In genomic region chr11:34599406-34599901, GRCh38 we compare ENCODE assay signal across 9 cellular contexts. TPM values are rescaled to one million over a fixed set of nuclear protein-coding genes. Genes with fewer than 3 reads are reported as not detected.
DNase-seq lines count a peak whose midpoint lies in the region; ATAC-seq and TF ChIP-seq lines count a peak whose summit lies in the region.
"Had no signal": no experiment of that assay in that cellular context is flagged by ENCODE, and none has a peak within 500 bp of the region (broad histone marks: within the 10 kb centered on the region; RNA-seq: fewer than 3 reads in every experiment).

No MANE protein-coding gene starts in this region.

- no peaks in the 10 kb centered on the region for H3K27me3 ChIP-seq in esophagus squamous epithelium
- H3K27me3 ChIP-seq in skeletal muscle satellite cell (ENCODE audit: control insufficient read depth, insufficient read depth, low read length), result no peaks in the 10 kb centered on the region

- DNase-seq in H4 (ENCODE audit: low spot score) (peak; percentile 45), RPMI7951 (ENCODE audit: low read depth) (peak; percentile 92), esophagus squamous epithelium (lab: John Stamatoyannopoulos, UW) (no peak), nucleus accumbens (lab: John Stamatoyannopoulos, UW) (no peak), omental fat pad (ENCODE audit: low spot score) (no peak), NCI-H2171 treated with DMSO at 0.1 percent for 48 hours (lab: John Stamatoyannopoulos, UW) (no peak), NK-92 (lab: John Stamatoyannopoulos, UW; ENCODE audit: unreplicated experiment) (no peak)

- intact Hi-C loops in esophagus squamous epithelium (cut with DNase I), result no loop called here

- peak overlapping the region; percentile 63 for H3K4me2 ChIP-seq in skeletal muscle satellite cell (ENCODE audit: low read length)

- H3K4me1 ChIP-seq in esophagus squamous epithelium, result peaks cover 17 to 70% (median 36%) of the 10 kb centered on the region in 3 donors
- H3K4me1 ChIP-seq in skeletal muscle satellite cell (ENCODE audit: control insufficient read depth, insufficient read depth, low read length), result peaks cover 25% of the 10 kb centered on the region

- H3K27ac ChIP-seq in esophagus squamous epithelium, result peak overlapping the region; percentile 55 to 90 (median 86)

- no peaks in the 10 kb centered on the region for H3K36me3 ChIP-seq in esophagus squamous epithelium
- H3K36me3 ChIP-seq in skeletal muscle satellite cell (ENCODE audit: insufficient read depth, low read length), result no peaks in the 10 kb centered on the region

- 26 to 29% methylated on average over 6 to 8 of the region's 8 CpGs for WGBS in esophagus squamous epithelium, 2 donors

- no peak for ATAC-seq in omental fat pad (ENCODE audit: low FRiP score)

- no peak overlapping the region for H3K4me3 ChIP-seq in esophagus squamous epithelium
- H3K4me3 ChIP-seq in skeletal muscle satellite cell (ENCODE audit: low read length), result peak overlapping the region; percentile 42

- H3K9ac ChIP-seq in skeletal muscle satellite cell (ENCODE audit: low read depth, low read length), result peak overlapping the region; percentile 61

- TF ChIP-seq CTCF in esophagus squamous epithelium (IDR thresholded peaks at IDR 0.05) (no peak), omental fat pad (IDR thresholded peaks at IDR 0.05) (no peak)

- H3K9me3 ChIP-seq in esophagus squamous epithelium, result no peaks in the 10 kb centered on the region
- H3K9me3 ChIP-seq in skeletal muscle satellite cell (replicated peaks; ENCODE audit: low read length), result no peaks in the 10 kb centered on the region

- TF ChIP-seq POLR2A in esophagus squamous epithelium (IDR thresholded peaks at IDR 0.05), result no peak

RNA-seq across cellular contexts. Expression of gene EHF, which starts 21.4 kb away (rescaled TPM):
- not detected in 2 replicates for total RNA-seq in H4 (2014; rRNA removed; shearing (Covaris generic))
- total RNA-seq in RPMI7951 (2014; rRNA removed; shearing (Covaris generic)), result 0.68 TPM in 1 of 2 replicates, not detected in the other
- 100 to 1,000 TPM; 265 to 388 (median 325) TPM for total RNA-seq in esophagus squamous epithelium
- not detected in 2 replicates for total RNA-seq in skeletal muscle satellite cell (2012; rRNA removed)
- under 1 TPM in 1 of 4 donors, not detected in 3; 0.38 TPM for total RNA-seq in omental fat pad
- total RNA-seq: OCI-LY7 had no signal

Comparison
In these comparisons a context has a peak if more than half of its experiments do, and no peak if none do; other contexts are left out.
1. DNase-seq: peak in H4 (single experiment) and RPMI7951 (single experiment); none in esophagus squamous epithelium (single experiment), nucleus accumbens (0 of 56), omental fat pad (single experiment), NCI-H2171 treated with DMSO at 0.1 percent for 48 hours (single experiment) and NK-92 (single experiment).
2. RNA of gene EHF, which starts 21.4 kb away (total RNA-seq): 265 to 388 TPM in esophagus squamous epithelium; 0.38 TPM in omental fat pad, not detected in H4 and 0.68 TPM in RPMI7951; every median in the first group is over 100 times any median in the second.